ENCODE assay signal across 8 cellular contexts in genomic region chr1:25568834-25569598, GRCh38. TPM values are rescaled to one million over a fixed set of nuclear protein-coding genes. Genes with fewer than 3 reads are reported as not detected.
DNase-seq lines count a peak whose midpoint lies in the region; ATAC-seq and TF ChIP-seq lines count a peak whose summit lies in the region.

No MANE protein-coding gene starts in this region.

- H3K36me3 Mint-ChIP-seq in activated T-cell treated with anti-CD3 and anti-CD28 coated beads, Interleukin-2, amount 50 U/mL, for 24 hours (ENCODE audit: low read depth), result peaks cover 15% of the 10 kb centered on the region
- H3K36me3 Mint-ChIP-seq in activated T-cell treated with anti-CD3 and anti-CD28 coated beads, Interleukin-2, amount 50 U/mL, for 72 hours (ENCODE audit: insufficient read depth in 2 of 2), result no peaks in the 10 kb centered on the region
- H3K36me3 Mint-ChIP-seq in type B pancreatic cell, result no peaks in the 10 kb centered on the region

- no peaks in the 10 kb centered on the region for H3K27me3 Mint-ChIP-seq in activated T-cell treated with anti-CD3 and anti-CD28 coated beads, Interleukin-2, amount 50 U/mL, for 24 hours
- H3K27me3 Mint-ChIP-seq in activated T-cell treated with anti-CD3 and anti-CD28 coated beads, Interleukin-2, amount 50 U/mL, for 72 hours (ENCODE audit: low read depth), result no peaks in the 10 kb centered on the region
- peaks cover 4% of the 10 kb centered on the region for H3K27me3 Mint-ChIP-seq in type B pancreatic cell

- no peak for DNase-seq in activated T-cell treated with anti-CD3 and anti-CD28 coated beads, Interleukin-2, amount 50 U/mL, for 24 hours
- no peak for DNase-seq in activated T-cell treated with anti-CD3 and anti-CD28 coated beads, Interleukin-2, amount 50 U/mL, for 1 hour
- peak; percentile 34 to 60 for DNase-seq in activated T-cell treated with anti-CD3 and anti-CD28 coated beads, Interleukin-2, amount 50 U/mL, for 72 hours
- DNase-seq in iris pigment epithelial cell (ENCODE audit: low read depth) (peak; percentile 85), type B pancreatic cell (ENCODE audit: extremely low spot score, unreplicated experiment) (no peak), NCI-H1436 treated with DMSO at 0.1 percent for 48 hours (lab: John Stamatoyannopoulos, UW) (no peak)

- H3K4me3 Mint-ChIP-seq in activated T-cell treated with anti-CD3 and anti-CD28 coated beads, Interleukin-2, amount 50 U/mL, for 24 hours, result no peak overlapping the region
- H3K4me3 Mint-ChIP-seq in activated T-cell treated with anti-CD3 and anti-CD28 coated beads, Interleukin-2, amount 50 U/mL, for 72 hours, result peak overlapping the region in 1 of 2 donors; percentile 42
- peak overlapping the region; percentile 69 for H3K4me3 Mint-ChIP-seq in type B pancreatic cell

- peaks cover 83% of the 10 kb centered on the region for H3K4me1 Mint-ChIP-seq in activated T-cell treated with anti-CD3 and anti-CD28 coated beads, Interleukin-2, amount 50 U/mL, for 24 hours (ENCODE audit: low read depth)
- H3K4me1 Mint-ChIP-seq in activated T-cell treated with anti-CD3 and anti-CD28 coated beads, Interleukin-2, amount 50 U/mL, for 72 hours (ENCODE audit: low read depth), result peaks cover 57% of the 10 kb centered on the region
- H3K4me1 Mint-ChIP-seq in type B pancreatic cell (ENCODE audit: unreplicated experiment), result peaks cover 41% of the 10 kb centered on the region

- H3K9me3 Mint-ChIP-seq in activated T-cell treated with anti-CD3 and anti-CD28 coated beads, Interleukin-2, amount 50 U/mL, for 24 hours, result no peaks in the 10 kb centered on the region
- no peaks in the 10 kb centered on the region for H3K9me3 Mint-ChIP-seq in activated T-cell treated with anti-CD3 and anti-CD28 coated beads, Interleukin-2, amount 50 U/mL, for 72 hours
- no peaks in the 10 kb centered on the region for H3K9me3 Mint-ChIP-seq in type B pancreatic cell

- ATAC-seq in activated T-cell treated with anti-CD3 and anti-CD28 coated beads, Interleukin-2, amount 50 U/mL, for 72 hours (replicated peaks in 1 of 2), result peak; percentile 65 to 70
- ATAC-seq in GM18517 (IDR thresholded peaks at IDR 0.05; ENCODE audit: unreplicated experiment) (no peak), GM19467 (IDR thresholded peaks at IDR 0.05; ENCODE audit: unreplicated experiment) (no peak)

- no peak for TF ChIP-seq CTCF in type B pancreatic cell (conservative IDR thresholded peaks at IDR 0.05)

- peak overlapping the region; percentile 48 for H3K27ac Mint-ChIP-seq in activated T-cell treated with anti-CD3 and anti-CD28 coated beads, Interleukin-2, amount 50 U/mL, for 24 hours
- H3K27ac Mint-ChIP-seq in activated T-cell treated with anti-CD3 and anti-CD28 coated beads, Interleukin-2, amount 50 U/mL, for 72 hours, result no peak overlapping the region
- H3K27ac Mint-ChIP-seq in type B pancreatic cell, result peak overlapping the region; percentile 72

RNA-seq across cellular contexts. Expression of gene LDLRAP1, which starts 25.6 kb away (rescaled TPM):
- total RNA-seq in activated T-cell treated with anti-CD3 and anti-CD28 coated beads, Interleukin-2, amount 50 U/mL, for 72 hours, result 10 to 100 TPM; 13.5 to 14.7 TPM
- total RNA-seq in type B pancreatic cell (ENCODE audit: low replicate concordance), result 20.7 and 21.3 TPM in 2 replicates

RNA-seq across cellular contexts. Expression of gene MAN1C1, which starts 47.6 kb away (rescaled TPM):
- total RNA-seq in activated T-cell treated with anti-CD3 and anti-CD28 coated beads, Interleukin-2, amount 50 U/mL, for 72 hours, result 10 to 100 TPM in 1 of 2 donors, 1 to 10 TPM in 1; 9.4 to 13.3 TPM
- 6.4 and 9.1 TPM in 2 replicates for total RNA-seq in type B pancreatic cell (ENCODE audit: low replicate concordance)

Comparison
In these comparisons a context has a peak if more than half of its experiments do, and no peak if none do; other contexts are left out.
1. DNase-seq: peak in activated T-cell treated with anti-CD3 and anti-CD28 coated beads, Interleukin-2, amount 50 U/mL, for 72 hours (2 of 2) and iris pigment epithelial cell (single experiment); none in activated T-cell treated with anti-CD3 and anti-CD28 coated beads, Interleukin-2, amount 50 U/mL, for 24 hours (single experiment), activated T-cell treated with anti-CD3 and anti-CD28 coated beads, Interleukin-2, amount 50 U/mL, for 1 hour (single experiment), type B pancreatic cell (single experiment) and NCI-H1436 treated with DMSO at 0.1 percent for 48 hours (single experiment).
2. ATAC-seq: peak in activated T-cell treated with anti-CD3 and anti-CD28 coated beads, Interleukin-2, amount 50 U/mL, for 72 hours (2 of 2); none in GM18517 (single experiment) and GM19467 (single experiment).